8 cellular contexts compared by ENCODE assay signal in the genomic region with DNA sequence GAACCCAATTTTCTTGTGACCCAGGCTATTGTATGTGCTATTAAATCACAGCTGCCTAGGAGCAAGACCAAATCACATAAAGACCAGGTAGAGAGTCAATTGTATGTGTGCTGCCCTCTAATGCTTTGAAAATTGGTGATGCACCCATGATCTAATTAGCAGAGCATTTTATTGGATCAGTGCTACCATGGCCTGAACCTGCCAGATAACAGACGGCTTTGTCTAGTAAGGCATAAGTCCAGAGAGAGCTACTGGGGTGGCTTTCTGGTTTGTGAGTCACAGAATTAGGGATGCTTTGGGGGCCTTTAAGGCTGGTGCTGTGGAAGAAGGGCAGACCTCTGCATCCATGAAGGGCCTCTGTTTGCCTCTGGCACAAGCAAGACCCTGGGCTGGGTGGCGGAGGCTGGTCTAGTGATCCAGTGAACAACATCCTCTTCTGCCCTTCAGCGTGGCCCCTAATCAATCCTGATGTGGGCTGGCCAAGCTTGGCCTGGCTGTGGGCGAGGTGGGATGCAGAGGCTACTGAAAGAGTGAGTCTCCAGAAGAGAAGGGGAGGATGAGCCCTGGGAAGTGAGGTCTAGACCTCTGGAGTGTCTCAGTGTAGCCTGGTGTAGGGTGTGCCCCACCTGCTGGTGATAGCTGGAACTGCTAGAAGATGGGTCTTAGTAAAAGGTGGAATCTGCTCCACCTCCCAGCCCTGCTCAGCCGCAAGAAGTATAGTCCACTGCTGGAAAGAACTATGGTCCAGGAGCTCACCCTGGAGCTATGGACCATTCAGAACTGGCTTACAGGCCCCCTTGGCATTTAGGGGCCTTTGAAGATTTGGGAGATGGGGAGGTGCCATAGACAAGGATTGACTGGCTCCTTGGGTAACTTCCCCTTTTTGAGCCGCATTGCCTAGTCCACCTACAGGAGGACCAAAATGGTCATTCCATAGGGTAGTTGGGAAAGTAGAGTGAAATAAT. TPM values are rescaled to one million over a fixed set of nuclear protein-coding genes. Genes with fewer than 3 reads are reported as not detected.
A peak's percentile ranks its signal among the peaks of the same experiment; 100 is the strongest.
DNase-seq lines count a peak whose midpoint lies in the region; ATAC-seq, FAIRE-seq and TF ChIP-seq lines count a peak whose summit lies in the region.

No MANE protein-coding gene starts in this region.

- H3K27me3 ChIP-seq in AG04450 (ENCODE audit: control insufficient read depth, insufficient read depth, low read length) = no peaks in the 10 kb centered on the region
- H3K27me3 ChIP-seq in keratinocyte (ENCODE audit: control insufficient read depth, extremely low read depth, insufficient read depth, low read length) = peaks cover 27% of the 10 kb centered on the region

- H3K9me3 ChIP-seq in AG04450 (ENCODE audit: control insufficient read depth, insufficient read depth, low read length) (no peaks in the 10 kb centered on the region), keratinocyte (ENCODE audit: control insufficient read depth, low read depth, low read length) (no peaks in the 10 kb centered on the region)

- no peak overlapping the region for H3K27ac Mint-ChIP-seq in activated B cell treated with CpG ODN at 0.5 μM for 24 hours

- no peak overlapping the region for H3K27ac ChIP-seq in AG04450 (ENCODE audit: low read depth, low read length)
- H3K27ac ChIP-seq in keratinocyte (ENCODE audit: control insufficient read depth, insufficient read depth, low read length) = no peak overlapping the region

- H3K36me3 ChIP-seq in keratinocyte (ENCODE audit: control insufficient read depth in 2 of 2, extremely low read depth in 1 of 2, insufficient read depth in 2 of 2, low read length in 2 of 2) = no peaks in the 10 kb centered on the region

- H4K20me1 ChIP-seq in keratinocyte (ENCODE audit: control insufficient read depth, extremely low read depth, insufficient read depth, low read length) = no peaks in the 10 kb centered on the region

- ATAC-seq in GM21737 (IDR thresholded peaks at IDR 0.05; ENCODE audit: unreplicated experiment) (peak; percentile 56), activated B cell treated with CpG ODN at 0.5 μM for 24 hours (ENCODE audit: low read depth) (peak; percentile 89), HG03039 (IDR thresholded peaks at IDR 0.05; ENCODE audit: unreplicated experiment) (no peak)

- CTCF ChIA-PET in AG04450 (lab: Charles Lee) = interaction anchor here (0.5 to 8.3 kb wide), 21 partner anchors 9 to 775 kb away, joined by 3 to 108 read pairs (median 4); a partner anchor contains a TSS
- CTCF ChIA-PET in activated B cell treated with CpG ODN at 0.5 μM for 24 hours (lab: Charles Lee) = interaction anchor here (0.6 to 4.8 kb wide), 13 partner anchors 10 to 295 kb away, joined by 3 to 26 read pairs (median 3); no protein-coding TSS in a partner anchor

- FAIRE-seq in keratinocyte (lab: Jason Lieb, UNC) = peak; percentile 84

- peaks cover 8% of the 10 kb centered on the region for H3K4me1 Mint-ChIP-seq in activated B cell treated with CpG ODN at 0.5 μM for 24 hours

- H3K9me1 ChIP-seq in keratinocyte (ENCODE audit: control insufficient read depth, extremely low read depth, insufficient read depth, low read length) = no peaks in the 10 kb centered on the region

- no peaks in the 10 kb centered on the region for H3K79me2 ChIP-seq in keratinocyte (ENCODE audit: control insufficient read depth, insufficient read depth, low read length)

- no peak overlapping the region for H3K4me2 ChIP-seq in keratinocyte (ENCODE audit: control insufficient read depth, extremely low read depth, insufficient read depth, low read depth, low read length)

- TF ChIP-seq CTCF in AG04450 (IDR thresholded peaks at IDR 0.05; ENCODE audit: low read depth, low read length) = peak; percentile 94
- TF ChIP-seq CTCF in activated B cell treated with CpG ODN at 0.5 μM for 24 hours (IDR thresholded peaks at IDR 0.05) = no peak
- peak; percentile 91 for TF ChIP-seq CTCF in cardiac fibroblast (IDR thresholded peaks at IDR 0.05; ENCODE audit: low read depth, low read length)
- TF ChIP-seq CTCF in keratinocyte (optimal IDR thresholded peaks at IDR 0.05 in 1 of 3, IDR thresholded peaks at IDR 0.05 in 1 of 3, conservative IDR thresholded peaks at IDR 0.05 in 1 of 3; ENCODE audit: extremely low read depth in 1 of 3, insufficient read depth in 2 of 3, low read length in 3 of 3) = peak; percentile 90 to 96 (median 95)

- intact Hi-C loops in activated B cell treated with CpG ODN at 0.5 μM for 24 hours (cut with micrococcal nuclease) = loop anchor here (1.0 kb wide), 2 partner anchors 43 to 204 kb away; no protein-coding TSS in a partner anchor

- no peak overlapping the region for H2AFZ ChIP-seq in keratinocyte (ENCODE audit: control insufficient read depth, low read length)

- dilution Hi-C loops in keratinocyte (cut with MboI; ENCODE audit: extremely low pct_ligation_motif_present, low sequenced_read_pairs) = no loop called here

- no peaks in the 10 kb centered on the region for H3K9me3 Mint-ChIP-seq in activated B cell treated with CpG ODN at 0.5 μM for 24 hours

- H3K4me1 ChIP-seq in keratinocyte (ENCODE audit: control insufficient read depth, extremely low read depth, insufficient read depth, low read length) = no peaks in the 10 kb centered on the region

- H3K36me3 Mint-ChIP-seq in activated B cell treated with CpG ODN at 0.5 μM for 24 hours (ENCODE audit: low read depth) = no peaks in the 10 kb centered on the region

- peak; percentile 56 for DNase-seq in AG04450 (ENCODE audit: low read depth, low spot score)
- DNase-seq in NCI-H2227 (lab: John Stamatoyannopoulos, UW; ENCODE audit: unreplicated experiment) = peak; percentile 89
- peak; percentile 58 for DNase-seq in activated B cell treated with CpG ODN at 0.5 μM for 24 hours
- DNase-seq in cardiac fibroblast (ENCODE audit: low read depth in 2 of 2) = peak; percentile 85 to 87
- DNase-seq in keratinocyte (ENCODE audit: low read depth, low spot score) = peak; percentile 41
- DNase-seq in stimulated activated CD4-positive, alpha-beta T cell treated with anti-CD3 and anti-CD28 coated beads, Interleukin-1b, Interleukin-23, amount 100 ng/mL, for 24 hours (ENCODE audit: low read depth in 4 of 4, low spot score in 1 of 4) = peak; percentile 59 to 76 (median 66)

- POLR2A ChIA-PET in AG04450 (lab: Yijun Ruan, JAX) (no interaction called here), activated B cell treated with CpG ODN at 0.5 μM for 24 hours (lab: Charles Lee) (interaction anchor here (0.9 kb wide), 1 partner anchor 200 kb away, joined by 3 read pairs; no protein-coding TSS in a partner anchor)

- no peak overlapping the region for H3K4me3 Mint-ChIP-seq in activated B cell treated with CpG ODN at 0.5 μM for 24 hours

- peaks cover 3% of the 10 kb centered on the region for H3K27me3 Mint-ChIP-seq in activated B cell treated with CpG ODN at 0.5 μM for 24 hours

- H3K9ac ChIP-seq in keratinocyte (ENCODE audit: control insufficient read depth, extremely low read depth, insufficient read depth, low read length) = no peak overlapping the region

- H3K4me3 ChIP-seq in AG04450 (ENCODE audit: low read depth, low read length) (no peak overlapping the region), cardiac fibroblast (replicated peaks in 1 of 2; ENCODE audit: low read depth in 2 of 2, low read length in 2 of 2) (no peak overlapping the region), keratinocyte (ENCODE audit: control insufficient read depth in 2 of 3, extremely low read depth in 1 of 3, insufficient read depth in 2 of 3, low read depth in 1 of 3, low read length in 3 of 3) (no peak overlapping the region)

RNA-seq across cellular contexts. Expression of a gene that starts 36.7 kb away (rescaled TPM):
- polyA plus RNA-seq in AG04450 (2011; rRNA removed) (25.3 and 33.6 TPM in 2 replicates), keratinocyte (20.1 to 29.5 TPM (median 27.1 TPM) in 3 replicates)
- 29.8 and 38.4 TPM in 2 replicates for polyA minus RNA-seq in AG04450 (2011; rRNA and poly(A)+ RNA removed)
- total RNA-seq in activated B cell treated with CpG ODN at 0.5 μM for 24 hours = 25.9 and 27.4 TPM in 2 replicates
- 2.7 TPM for polyA plus RNA-seq in keratinocyte (2011; ENCODE audit: low read depth)
- polyA plus RNA-seq in keratinocyte (2011; cell fraction: cytosol; rRNA removed) = 19.6 and 21.1 TPM in 2 replicates
- polyA plus RNA-seq in keratinocyte (2011; cell fraction: nucleus; rRNA removed) = 24.1 and 29.1 TPM in 2 replicates
- polyA plus RNA-seq in keratinocyte (2012; ENCODE audit: low replicate concordance) = 21.9 and 23.1 TPM in 2 replicates
- polyA minus RNA-seq in keratinocyte = 25.2 to 41.1 TPM (median 31.4 TPM) in 3 replicates
- polyA minus RNA-seq in keratinocyte (2011; cell fraction: cytosol; rRNA and poly(A)+ RNA removed) = 20.1 TPM
- 18.6 and 22.6 TPM in 2 replicates for polyA minus RNA-seq in keratinocyte (2011; cell fraction: nucleus; rRNA and poly(A)+ RNA removed)

RNA-seq across cellular contexts. Expression of a gene that starts 45.0 kb away (rescaled TPM):
- polyA plus RNA-seq in AG04450 (2011; rRNA removed) = 17.8 and 23.6 TPM in 2 replicates
- polyA minus RNA-seq in AG04450 (2011; rRNA and poly(A)+ RNA removed) = 17.9 and 18.9 TPM in 2 replicates
- 0.49 and 0.64 TPM in 2 replicates for total RNA-seq in activated B cell treated with CpG ODN at 0.5 μM for 24 hours
- polyA plus RNA-seq in keratinocyte = 1.2 to 2.6 TPM (median 1.8 TPM) in 3 replicates
- polyA plus RNA-seq in keratinocyte (2011; ENCODE audit: low read depth) = 3.4 TPM
- polyA plus RNA-seq in keratinocyte (2011; cell fraction: cytosol; rRNA removed) = 3.4 and 3.6 TPM in 2 replicates
- polyA plus RNA-seq in keratinocyte (2011; cell fraction: nucleus; rRNA removed) = 3.7 and 5.8 TPM in 2 replicates
- 2.2 and 2.3 TPM in 2 replicates for polyA plus RNA-seq in keratinocyte (2012; ENCODE audit: low replicate concordance)
- polyA minus RNA-seq in keratinocyte = 2.3 to 6.6 TPM (median 4.5 TPM) in 3 replicates
- 5.9 TPM for polyA minus RNA-seq in keratinocyte (2011; cell fraction: cytosol; rRNA and poly(A)+ RNA removed)
- polyA minus RNA-seq in keratinocyte (2011; cell fraction: nucleus; rRNA and poly(A)+ RNA removed) = 2.0 and 3.9 TPM in 2 replicates
